In genomic region chr17:1399366-1399678, GRCh38 we compare ENCODE assay signal across 8 cellular contexts. TPM values are rescaled to one million over a fixed set of nuclear protein-coding genes. Genes with fewer than 3 reads are reported as not detected.
DNase-seq lines count a peak whose midpoint lies in the region; ATAC-seq and TF ChIP-seq lines count a peak whose summit lies in the region.

No MANE protein-coding gene starts in this region.

- H3K27ac ChIP-seq in prostate gland: peak overlapping the region; percentile 97 to 99

- TF ChIP-seq POLR2A in prostate gland (IDR thresholded peaks at IDR 0.05): no peak

- H3K27me3 ChIP-seq in prostate gland (replicated peaks; ENCODE audit: insufficient read depth): no peaks in the 10 kb centered on the region

- peak; percentile 28 for ATAC-seq in GM18867 (IDR thresholded peaks at IDR 0.05; ENCODE audit: unreplicated experiment)
- ATAC-seq in HG02943 (IDR thresholded peaks at IDR 0.05; ENCODE audit: low read depth, unreplicated experiment): peak; percentile 18
- ATAC-seq in activated CD8-positive, alpha-beta T cell treated with anti-CD3 and anti-CD28 coated beads for 36 hours: peak; percentile 9
- ATAC-seq in GM18873 (IDR thresholded peaks at IDR 0.05; ENCODE audit: low FRiP score, unreplicated experiment): no peak
- ATAC-seq in GM21528 (IDR thresholded peaks at IDR 0.05; ENCODE audit: low FRiP score, unreplicated experiment): no peak

- POLR2A ChIA-PET in activated CD8-positive, alpha-beta T cell treated with anti-CD3 and anti-CD28 coated beads for 36 hours (lab: Charles Lee): interaction anchor here (0.8 to 2.6 kb wide), 16 partner anchors 9 to 171 kb away, joined by 3 to 16 read pairs (median 6); partner anchors contain the start of genes CRK and INPP5K

- CTCF ChIA-PET in activated CD8-positive, alpha-beta T cell treated with anti-CD3 and anti-CD28 coated beads for 36 hours (lab: Charles Lee): interaction anchor here (0.7 to 2.5 kb wide), 6 partner anchors 8 to 139 kb away, joined by 3 to 21 read pairs (median 4); no protein-coding TSS in a partner anchor

- H3K36me3 Mint-ChIP-seq in activated CD8-positive, alpha-beta T cell treated with anti-CD3 and anti-CD28 coated beads for 36 hours (ENCODE audit: low read depth): peaks cover 47% of the 10 kb centered on the region
- no peaks in the 10 kb centered on the region for H3K36me3 Mint-ChIP-seq in glutamatergic neuron (ENCODE audit: unreplicated experiment)

- H3K9me3 ChIP-seq in prostate gland: no peaks in the 10 kb centered on the region

- 1% methylated on average over 21 of the region's 21 CpGs for WGBS in prostate gland

- no peaks in the 10 kb centered on the region for H3K27me3 Mint-ChIP-seq in activated CD8-positive, alpha-beta T cell treated with anti-CD3 and anti-CD28 coated beads for 36 hours
- H3K27me3 Mint-ChIP-seq in glutamatergic neuron (ENCODE audit: unreplicated experiment): peaks cover 14% of the 10 kb centered on the region

- H3K4me1 Mint-ChIP-seq in activated CD8-positive, alpha-beta T cell treated with anti-CD3 and anti-CD28 coated beads for 36 hours (ENCODE audit: low read depth): peaks cover 33% of the 10 kb centered on the region
- peaks cover 14% of the 10 kb centered on the region for H3K4me1 Mint-ChIP-seq in glutamatergic neuron (ENCODE audit: low read depth, unreplicated experiment)

- no peak for DNase-seq in activated CD8-positive, alpha-beta T cell treated with anti-CD3 and anti-CD28 coated beads for 36 hours
- DNase-seq in glutamatergic neuron (no peak), prostate gland (ENCODE audit: low spot score) (no peak), putamen (ENCODE audit: low spot score) (no peak)

- peaks cover 13% of the 10 kb centered on the region for H3K4me1 ChIP-seq in prostate gland (replicated peaks)

- intact Hi-C loops in activated CD8-positive, alpha-beta T cell treated with anti-CD3 and anti-CD28 coated beads for 36 hours (cut with micrococcal nuclease): no loop called here
- intact Hi-C loops in prostate gland (cut with DNase I): no loop called here

- H3K36me3 ChIP-seq in prostate gland: no peaks in the 10 kb centered on the region

- no peak for TF ChIP-seq CTCF in activated CD8-positive, alpha-beta T cell treated with anti-CD3 and anti-CD28 coated beads for 36 hours (IDR thresholded peaks at IDR 0.05)
- TF ChIP-seq CTCF in glutamatergic neuron (IDR thresholded peaks at IDR 0.05; ENCODE audit: partially characterized antibody, unreplicated experiment): no peak
- no peak for TF ChIP-seq CTCF in prostate gland (IDR thresholded peaks at IDR 0.05)

- peak overlapping the region; percentile 85 to 95 for H3K4me3 ChIP-seq in prostate gland

- H3K4me3 Mint-ChIP-seq in activated CD8-positive, alpha-beta T cell treated with anti-CD3 and anti-CD28 coated beads for 36 hours: peak overlapping the region; percentile 100
- peak overlapping the region; percentile 88 for H3K4me3 Mint-ChIP-seq in glutamatergic neuron (ENCODE audit: unreplicated experiment)

- H3K9me3 Mint-ChIP-seq in activated CD8-positive, alpha-beta T cell treated with anti-CD3 and anti-CD28 coated beads for 36 hours: no peaks in the 10 kb centered on the region
- peaks cover 9% of the 10 kb centered on the region for H3K9me3 Mint-ChIP-seq in glutamatergic neuron (ENCODE audit: unreplicated experiment)

- peak overlapping the region; percentile 100 for H3K27ac Mint-ChIP-seq in activated CD8-positive, alpha-beta T cell treated with anti-CD3 and anti-CD28 coated beads for 36 hours
- peak overlapping the region; percentile 100 for H3K27ac Mint-ChIP-seq in glutamatergic neuron (ENCODE audit: unreplicated experiment)

RNA-seq across cellular contexts. Expression of gene YWHAE, which starts 0.7 kb away (rescaled TPM):
- 100 to 1,000 TPM; 425 to 440 TPM for total RNA-seq in activated CD8-positive, alpha-beta T cell treated with anti-CD3 and anti-CD28 coated beads for 36 hours
- 1,106 TPM for total RNA-seq in glutamatergic neuron (ENCODE audit: unreplicated experiment)
- total RNA-seq in prostate gland: 100 to 1,000 TPM; 643 to 716 TPM

RNA-seq across cellular contexts. Expression of gene CRK, which starts 56.7 kb away (rescaled TPM):
- total RNA-seq in activated CD8-positive, alpha-beta T cell treated with anti-CD3 and anti-CD28 coated beads for 36 hours: 10 to 100 TPM; 12.1 to 12.9 TPM
- total RNA-seq in glutamatergic neuron (ENCODE audit: unreplicated experiment) (46.4 TPM), prostate gland (10 to 100 TPM; 52.6 to 77.7 TPM)

Comparison
In these comparisons a context has a peak if more than half of its experiments do, and no peak if none do; other contexts are left out.
1. ATAC-seq: peak in GM18867 (single experiment), HG02943 (single experiment) and activated CD8-positive, alpha-beta T cell treated with anti-CD3 and anti-CD28 coated beads for 36 hours (single experiment); none in GM18873 (single experiment) and GM21528 (single experiment).